ENCODE assay signal across 8 cellular contexts in the genomic region with DNA sequence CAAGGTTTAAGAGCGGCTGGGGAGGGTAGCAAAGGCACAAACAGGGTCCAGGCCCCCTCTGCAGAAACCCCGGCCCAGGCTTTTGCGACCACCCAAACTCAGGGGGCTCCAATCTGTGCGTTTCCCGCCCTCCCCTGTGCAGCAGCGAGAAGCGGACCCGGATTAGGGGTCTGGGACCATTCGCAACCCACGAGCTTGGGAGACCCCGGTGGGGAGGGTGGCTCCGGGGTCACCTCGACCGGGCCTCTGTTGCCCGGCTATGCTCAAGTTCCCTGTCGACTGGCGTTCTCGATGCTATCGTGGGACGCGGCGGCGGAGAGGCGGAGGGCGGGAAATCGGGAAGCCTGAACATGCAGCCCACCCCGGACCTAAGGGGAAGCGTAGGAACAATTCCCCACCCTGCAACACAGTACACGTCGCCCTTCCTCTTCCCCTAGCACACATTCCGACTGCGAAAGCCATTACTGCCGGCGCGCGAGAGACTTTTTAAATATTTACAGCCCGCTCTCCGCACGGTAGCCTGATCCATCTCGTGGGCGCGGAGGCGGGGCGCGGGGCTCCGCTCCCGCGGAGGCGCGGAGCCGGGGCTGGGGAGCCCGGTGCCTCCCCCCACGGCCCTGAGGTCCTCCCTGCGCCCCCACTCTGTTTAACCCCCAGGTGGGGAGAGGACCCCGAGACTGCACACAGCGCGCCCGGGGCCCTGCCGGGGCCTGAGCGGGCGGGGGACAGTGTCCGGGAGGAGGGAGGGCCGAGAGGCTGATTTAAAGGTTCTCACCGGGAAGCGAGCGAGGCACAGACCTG. TPM values are rescaled to one million over a fixed set of nuclear protein-coding genes. Genes with fewer than 3 reads are reported as not detected.
DNase-seq lines count a peak whose midpoint lies in the region; ATAC-seq, FAIRE-seq and TF ChIP-seq lines count a peak whose summit lies in the region.

No MANE protein-coding gene starts in this region.

- no peaks in the 10 kb centered on the region for H4K20me1 ChIP-seq in OCI-LY7 (ENCODE audit: insufficient read depth, low read length)

- H3K27ac Mint-ChIP-seq in CD4-positive, alpha-beta T cell: no peak overlapping the region

- no peaks in the 10 kb centered on the region for H3K79me2 ChIP-seq in OCI-LY7 (ENCODE audit: insufficient read depth, low read depth, low read length)

- no peaks in the 10 kb centered on the region for H3K4me1 Mint-ChIP-seq in CD4-positive, alpha-beta T cell (ENCODE audit: low read depth)

- no peak for FAIRE-seq in GM12892 (lab: Jason Lieb, UNC)

- CTCF ChIA-PET in CD4-positive, alpha-beta T cell (lab: Charles Lee): no interaction called here
- CTCF ChIA-PET in OCI-LY7 (lab: Charles Lee; ENCODE audit: unreplicated experiment): interaction anchor here (0.5 kb wide), 1 partner anchor 290 kb away, joined by 3 read pairs; no protein-coding TSS in a partner anchor

- TF ChIP-seq CTCF in CD4-positive, alpha-beta T cell (IDR thresholded peaks at IDR 0.05): no peak
- no peak for TF ChIP-seq CTCF in OCI-LY7 (conservative IDR thresholded peaks at IDR 0.05; ENCODE audit: low read length)
- TF ChIP-seq CTCF in neutrophil (IDR thresholded peaks at IDR 0.05): no peak

- H3K27me3 ChIP-seq in CD4-positive, alpha-beta T cell (ENCODE audit: control insufficient read depth, insufficient read depth, low read length): no peaks in the 10 kb centered on the region
- H3K27me3 ChIP-seq in neutrophil: peaks cover 25% of the 10 kb centered on the region

- peak overlapping the region; percentile 76 for H3K4me2 ChIP-seq in OCI-LY7 (ENCODE audit: low read length)

- H3K9me3 Mint-ChIP-seq in CD4-positive, alpha-beta T cell: no peaks in the 10 kb centered on the region

- no peak overlapping the region for H3K27ac ChIP-seq in CD4-positive, alpha-beta T cell (ENCODE audit: low read depth, low read length)
- H3K27ac ChIP-seq in OCI-LY7 (ENCODE audit: low read depth, low read length, poor library complexity, severe bottlenecking): no peak overlapping the region
- no peak overlapping the region for H3K27ac ChIP-seq in neutrophil

- H3K9me3 ChIP-seq in CD4-positive, alpha-beta T cell (ENCODE audit: control insufficient read depth, low read length): no peaks in the 10 kb centered on the region
- H3K9me3 ChIP-seq in OCI-LY7 (ENCODE audit: low read length) (no peaks in the 10 kb centered on the region), neutrophil (no peaks in the 10 kb centered on the region)

- H2AFZ ChIP-seq in OCI-LY7 (ENCODE audit: low read length): peak overlapping the region; percentile 78; the same call in 1 of the 2 replicates

- H3K27me3 Mint-ChIP-seq in CD4-positive, alpha-beta T cell: no peaks in the 10 kb centered on the region

- no TSS peak for BruUV-seq in OCI-LY7 (replicated peaks; lab: Mats Ljungman, UMichigan)

- no peaks in the 10 kb centered on the region for H3K9me2 ChIP-seq in OCI-LY7 (ENCODE audit: insufficient read depth, low read length)

- TF ChIP-seq POLR2A in GM12892 (IDR thresholded peaks at IDR 0.05; ENCODE audit: low read depth, low read length): no peak

- peak; percentile 53 for ATAC-seq in CD4-positive, alpha-beta T cell (ENCODE audit: poor library complexity)
- ATAC-seq in esophagus mucosa (peak; percentile 7), HG03135 (IDR thresholded peaks at IDR 0.05; ENCODE audit: unreplicated experiment) (no peak), HG03342 (IDR thresholded peaks at IDR 0.05; ENCODE audit: unreplicated experiment) (no peak)

- H3K4me3 ChIP-seq in OCI-LY7 (ENCODE audit: low read depth, low read length, poor library complexity, severe bottlenecking): peak overlapping the region; percentile 62
- peak overlapping the region; percentile 45 to 59 for H3K4me3 ChIP-seq in neutrophil (ENCODE audit: low read depth in 1 of 2, low read length in 1 of 2)

- intact Hi-C loops in CD4-positive, alpha-beta T cell (cut with DNase I, micrococcal nuclease): loop anchor here in 1 of 2 experiments (5.0 kb wide), 1 partner anchor 34 kb away; no protein-coding TSS in a partner anchor
- intact Hi-C loops in OCI-LY7 (cut with micrococcal nuclease; ENCODE audit: unreplicated experiment): no loop called here

- H3K4me3 Mint-ChIP-seq in CD4-positive, alpha-beta T cell: peak overlapping the region; percentile 68

- H3K4me1 ChIP-seq in OCI-LY7 (ENCODE audit: insufficient read depth, low read length, poor library complexity, severe bottlenecking): peaks cover 66% of the 10 kb centered on the region
- peaks cover 54 to 56% of the 10 kb centered on the region in 2 experiments for H3K4me1 ChIP-seq in neutrophil (ENCODE audit: control insufficient read depth in 1 of 2, insufficient read depth in 1 of 2, low read depth in 1 of 2, low read length in 1 of 2)

- DNase-seq in CD4-positive, alpha-beta T cell: no peak
- DNase-seq in OCI-LY7 (ENCODE audit: low spot score) (no peak), GM12892 (ENCODE audit: insufficient read length) (no peak), GDM1 (lab: John Stamatoyannopoulos, UW) (no peak)

- no peaks in the 10 kb centered on the region for H3K36me3 ChIP-seq in OCI-LY7 (ENCODE audit: insufficient read depth, low read length)
- no peaks in the 10 kb centered on the region for H3K36me3 ChIP-seq in neutrophil

- POLR2A ChIA-PET in CD4-positive, alpha-beta T cell (lab: Charles Lee): interaction anchor here (0.8 to 1.6 kb wide), 7 partner anchors 23 to 49 kb away, joined by 3 to 11 read pairs (median 4); a partner anchor contains a TSS
- POLR2A ChIA-PET in OCI-LY7 (lab: Charles Lee): interaction anchor here (0.6 to 0.9 kb wide), 3 partner anchors 9 to 46 kb away, joined by 3 to 4 read pairs (median 3); no protein-coding TSS in a partner anchor

- no peaks in the 10 kb centered on the region for H3K36me3 Mint-ChIP-seq in CD4-positive, alpha-beta T cell (ENCODE audit: low read depth)

RNA-seq across cellular contexts. Expression of a gene that starts 48.1 kb away (rescaled TPM):
- 10 to 100 TPM; 26.1 to 26.3 TPM for total RNA-seq in CD4-positive, alpha-beta T cell
- total RNA-seq in OCI-LY7 (2014; rRNA removed; shearing (Covaris generic)): 55.6 and 64.3 TPM in 2 replicates
- total RNA-seq in OCI-LY7 (2022): 48.0 and 52.2 TPM in 2 replicates
- 16.2 TPM for total RNA-seq in esophagus mucosa
- 9.0 TPM for polyA plus RNA-seq in GM12892 (2012; ENCODE audit: missing spikeins)

Comparison
In these comparisons a context has a peak if more than half of its experiments do, and no peak if none do; other contexts are left out.
1. ATAC-seq: peak in CD4-positive, alpha-beta T cell (single experiment) and esophagus mucosa (single experiment); none in HG03135 (single experiment) and HG03342 (single experiment).